In the genomic region with DNA sequence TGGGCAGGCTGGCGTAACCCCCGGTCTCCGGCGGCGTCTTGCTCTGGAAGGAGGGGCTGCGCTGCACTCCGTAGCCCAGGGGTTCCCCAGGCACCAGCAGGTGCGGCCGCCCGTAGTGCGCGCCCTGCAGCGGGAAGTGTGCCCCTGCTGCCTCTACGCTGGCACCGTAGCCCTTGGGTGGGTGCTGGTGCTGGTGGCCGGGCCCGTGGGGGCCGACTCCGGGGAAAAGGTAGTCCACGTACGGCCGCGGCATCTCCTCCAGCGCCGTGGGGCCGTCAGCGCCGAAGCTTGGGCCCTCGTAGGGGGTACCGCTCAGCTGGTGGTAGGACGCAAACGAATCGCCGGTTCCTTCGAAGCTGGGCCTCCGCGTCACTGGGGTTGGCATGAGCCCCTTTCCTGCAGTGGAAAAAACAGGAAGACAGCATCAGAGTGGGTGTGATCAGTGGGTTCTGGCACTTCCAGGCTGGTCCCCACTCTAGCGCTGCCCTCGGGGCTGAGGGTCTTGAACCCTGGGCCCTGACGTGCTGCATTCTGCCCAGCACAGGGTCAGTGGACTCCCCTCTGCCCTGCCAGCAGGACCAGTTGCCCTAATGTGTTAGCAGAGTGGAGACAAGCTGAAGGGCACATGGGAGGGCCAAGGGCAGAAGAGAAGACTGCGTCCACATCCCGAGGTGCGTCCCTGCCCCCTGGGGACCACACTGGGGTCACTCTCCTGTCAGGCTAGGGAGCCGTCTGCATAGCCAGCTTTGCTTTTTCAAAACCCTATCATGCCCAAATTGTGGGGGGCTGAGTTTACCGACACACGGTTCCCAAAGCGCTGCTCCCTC, we compare ENCODE assay signal across 17 cellular contexts.
"Had no signal": no experiment of that assay in that cellular context is flagged by ENCODE, and none has a peak within 500 bp of the region (broad histone marks: within the 10 kb centered on the region; RNA-seq: fewer than 3 reads in every experiment).

No MANE protein-coding gene starts in this region.

- H3K27me3 ChIP-seq: foreskin keratinocyte, upper lobe of left lung had no signal

- DNase-seq: activated CD4-positive, alpha-beta T cell treated with anti-CD3 and anti-CD28 coated beads, Interleukin-2, amount 10 ng/mL, durations not matched to agents 24 days and 14 days; activated CD4-positive, CD25-positive, alpha-beta regulatory T cell; activated CD8-positive, alpha-beta memory T cell treated with anti-CD3 and anti-CD28 coated beads, Interleukin-2, amount 50 U/mL, for 48 hours; activated CD8-positive, alpha-beta T cell treated with anti-CD3 and anti-CD28 coated beads, Interleukin-2, amount 10 ng/mL, durations not matched to agents 7 days and 5 days; activated gamma-delta T cell; activated T-cell treated with anti-CD3 and anti-CD28 coated beads, Interleukin-2, amount 50 U/mL, for 72 hours; amygdala; effector memory CD8-positive, alpha-beta T cell; foreskin keratinocyte; left colon; mammary epithelial cell; posterior cingulate gyrus; small intestine; stimulated activated CD4-positive, alpha-beta T cell treated with anti-CD3 and anti-CD28 coated beads, Interleukin-4, amount 100 ng/mL, for 24 hours; stimulated activated naive CD4-positive, alpha-beta T cell treated with Interleukin-2 at 50 U/mL for 16 hours; SW 1271 had no signal

- H3K4me3 ChIP-seq: upper lobe of left lung had no signal

- ATAC-seq: activated CD8-positive, alpha-beta T cell treated with anti-CD3 and anti-CD28 coated beads, Interleukin-2, amount 10 ng/mL, durations not matched to agents 7 days and 5 days; activated T-cell treated with anti-CD3 and anti-CD28 coated beads, Interleukin-2, amount 50 U/mL, for 72 hours; effector memory CD8-positive, alpha-beta T cell; foreskin keratinocyte; left colon had no signal

- H3K9me3 ChIP-seq: upper lobe of left lung had no signal

- H3K4me1 ChIP-seq: foreskin keratinocyte, upper lobe of left lung had no signal

- H3K27ac ChIP-seq: foreskin keratinocyte had no signal
